Comparison of ENCODE assay signal across 8 cellular contexts in the genomic region with DNA sequence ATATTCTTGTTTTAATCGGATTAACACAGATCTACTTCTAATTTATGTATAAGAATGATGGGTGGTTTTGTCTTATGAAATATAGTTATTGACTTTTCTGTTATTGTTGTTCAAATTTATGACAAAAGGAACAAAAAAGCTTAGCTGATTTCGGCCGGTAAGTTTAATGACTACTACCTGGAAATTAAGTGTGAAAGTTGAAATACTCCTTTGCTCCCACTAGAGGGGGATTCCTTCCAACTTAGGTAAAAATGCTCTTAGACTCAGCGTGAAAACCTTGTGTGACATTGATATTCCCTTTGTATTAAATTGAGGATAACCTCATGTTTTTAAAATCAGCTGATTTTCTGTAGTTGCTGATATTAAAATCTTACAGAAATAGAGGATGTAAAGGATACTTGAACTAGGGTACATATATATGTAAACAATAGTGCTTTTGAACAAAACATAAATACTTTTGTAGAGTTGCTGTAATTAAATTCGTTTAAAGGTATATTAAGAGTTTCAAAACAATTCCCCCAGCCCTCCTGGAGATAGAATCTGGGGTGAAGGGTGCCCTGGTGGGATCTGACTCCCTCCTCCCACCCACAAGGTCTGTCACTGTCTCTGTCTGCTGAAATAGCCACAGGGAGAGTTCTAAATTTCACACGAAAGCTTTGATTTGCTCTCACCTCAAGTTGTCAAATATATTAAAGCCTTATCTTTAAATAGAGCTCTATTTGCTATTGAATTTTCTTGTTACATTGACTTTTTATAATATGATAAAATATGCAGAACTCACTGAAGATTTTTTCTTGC.
A peak's percentile ranks its signal among the peaks of the same experiment; 100 is the strongest.
DNase-seq lines count a peak whose midpoint lies in the region; ATAC-seq, FAIRE-seq and TF ChIP-seq lines count a peak whose summit lies in the region.

No MANE protein-coding gene starts in this region.

- no peak overlapping the region for H2AFZ ChIP-seq in Karpas-422 (ENCODE audit: low read length)

- H3K4me3 Mint-ChIP-seq in nephron progenitor cell: no peak overlapping the region

- H3K9me2 ChIP-seq in Karpas-422 (replicated peaks; ENCODE audit: insufficient read depth, low read length): no peaks in the 10 kb centered on the region

- H3K9me3 Mint-ChIP-seq in nephron progenitor cell: no peaks in the 10 kb centered on the region

- peaks cover 8% of the 10 kb centered on the region for H3K36me3 Mint-ChIP-seq in nephron progenitor cell (ENCODE audit: low read depth)

- peak overlapping the region; percentile 69 for H3K4me3 ChIP-seq in Karpas-422 (ENCODE audit: low read length)

- peak overlapping the region; percentile 95 for H3K4me2 ChIP-seq in Karpas-422 (ENCODE audit: low read depth, low read length, poor library complexity, severe bottlenecking)

- no peaks in the 10 kb centered on the region for H4K20me1 ChIP-seq in Karpas-422 (ENCODE audit: insufficient read depth, low read depth, low read length)

- no peaks in the 10 kb centered on the region for H3K27me3 ChIP-seq in Karpas-422 (ENCODE audit: low read length)

- peaks cover 15% of the 10 kb centered on the region for H3K4me1 Mint-ChIP-seq in nephron progenitor cell

- peaks cover 4% of the 10 kb centered on the region for H3K27me3 Mint-ChIP-seq in nephron progenitor cell (ENCODE audit: low read depth, poor library complexity)

- FAIRE-seq in endometrium (lab: Jason Lieb, UNC) (peak; percentile 79), HTR-8/SVneo (lab: Jason Lieb, UNC) (no peak)

- peak overlapping the region; percentile 44 for H3K9ac ChIP-seq in Karpas-422 (ENCODE audit: low read length)

- TF ChIP-seq CTCF in nephron progenitor cell (IDR thresholded peaks at IDR 0.05): peak; percentile 64

- H3K9me3 ChIP-seq in Karpas-422 (ENCODE audit: low read length): no peaks in the 10 kb centered on the region

- H3K79me2 ChIP-seq in Karpas-422 (ENCODE audit: low read length): peaks cover 89% of the 10 kb centered on the region

- no peak for ATAC-seq in GM21717 (IDR thresholded peaks at IDR 0.05; ENCODE audit: unreplicated experiment)

- DNase-seq in NCI-H2107 treated with DMSO at 0.1 percent for 48 hours (lab: John Stamatoyannopoulos, UW; ENCODE audit: unreplicated experiment) (peak; percentile 78), NCI-H2107 (lab: John Stamatoyannopoulos, UW) (no peak), Karpas-422 (peak; percentile 87), SK-N-DZ (ENCODE audit: low spot score) (peak; percentile 42), nephron progenitor cell (no peak), HTR-8/SVneo (ENCODE audit: insufficient read length, low spot score) (no peak)

- H3K27ac Mint-ChIP-seq in nephron progenitor cell: no peak overlapping the region

- H3K4me1 ChIP-seq in Karpas-422 (ENCODE audit: low read length): peaks cover 59% of the 10 kb centered on the region

- H3K27ac ChIP-seq in Karpas-422 (ENCODE audit: low read length): peak overlapping the region; percentile 93

- no peaks in the 10 kb centered on the region for H3K36me3 ChIP-seq in Karpas-422 (ENCODE audit: insufficient read depth, low read length)

Comparison
In these comparisons a context has a peak if more than half of its experiments do, and no peak if none do; other contexts are left out.
1. DNase-seq: peak in NCI-H2107 treated with DMSO at 0.1 percent for 48 hours (single experiment), Karpas-422 (single experiment) and SK-N-DZ (single experiment); none in NCI-H2107 (single experiment), nephron progenitor cell (single experiment) and HTR-8/SVneo (single experiment).